Comparison of ENCODE assay signal across 27 cellular contexts in genomic region chr1:208129057-208129456, GRCh38.
"Had no signal": no experiment of that assay in that cellular context is flagged by ENCODE, and none has a peak within 500 bp of the region (broad histone marks: within the 10 kb centered on the region; RNA-seq: fewer than 3 reads in every experiment).

No MANE protein-coding gene starts in this region.

- H3K4me3 ChIP-seq: dorsolateral prefrontal cortex, gastroesophageal sphincter, heart left ventricle, hepatocyte, lung, mucosa of descending colon, neural progenitor cell, right lobe of liver, smooth muscle cell, stomach, thyroid gland, vagina had no signal

- H2AFZ ChIP-seq: hepatocyte, neural progenitor cell, parathyroid adenoma had no signal

- H3K27ac ChIP-seq: epithelial cell of prostate, foreskin keratinocyte, gastroesophageal sphincter, heart left ventricle, hepatocyte, neural progenitor cell, parathyroid adenoma, right lobe of liver, stomach, thyroid gland, vagina had no signal

- DNase-seq: dorsolateral prefrontal cortex; effector CD4-positive, alpha-beta T cell; foreskin keratinocyte; heart left ventricle; kidney; mucosa of descending colon; naive B cell; right lobe of liver; stimulated activated CD4-positive, alpha-beta T cell treated with anti-CD3 and anti-CD28 coated beads, Interleukin-12 subunit alpha, Interleukin-12 subunit beta, amount 100 ng/mL, for 4 hours; stimulated activated CD4-positive, alpha-beta T cell treated with anti-CD3 and anti-CD28 coated beads, Interleukin-1b, Interleukin-23, amount 100 ng/mL, for 48 hours; stimulated activated CD4-positive, alpha-beta T cell treated with anti-CD3 and anti-CD28 coated beads, Interleukin-4, amount 100 ng/mL, for 1 hour; stimulated activated CD8-positive, alpha-beta memory T cell treated with anti-CD3 and anti-CD28 coated beads, Interleukin-4, amount 100 ng/mL, for 48 hours; stimulated activated naive CD4-positive, alpha-beta T cell; stomach; thyroid gland; trophoblast cell had no signal

- H3K4me2 ChIP-seq: hepatocyte, neural progenitor cell, smooth muscle cell had no signal

- H3K27me3 ChIP-seq: dorsolateral prefrontal cortex, foreskin keratinocyte, gastroesophageal sphincter, heart left ventricle, hepatocyte, right lobe of liver, stomach, thyroid gland, vagina had no signal

- H3K4me1 ChIP-seq: parathyroid adenoma, right lobe of liver had no signal

- H3K9me3 ChIP-seq: gastroesophageal sphincter, heart left ventricle, mucosa of descending colon, right lobe of liver, stomach, thyroid gland, vagina had no signal

- FAIRE-seq: kidney had no signal

- H3K36me3 ChIP-seq: gastroesophageal sphincter, neural progenitor cell, right lobe of liver, thyroid gland, vagina had no signal

- H3K9ac ChIP-seq: neural progenitor cell, parathyroid adenoma had no signal

- H3K79me2 ChIP-seq: hepatocyte, parathyroid adenoma had no signal

- ATAC-seq: esophagus mucosa; foreskin keratinocyte; gastroesophageal sphincter; heart left ventricle; left lobe of liver; mucosa of descending colon; natural killer cell treated with Interleukin-12 subunit alpha and Interleukin-12 subunit beta and Interleukin-15 and Interleukin-18, amount 100 ng/mL, for 72 hours; right lobe of liver had no signal
